In genomic region chr2:70089220-70089945, GRCh38 we compare ENCODE assay signal across 8 cellular contexts. TPM values are rescaled to one million over a fixed set of nuclear protein-coding genes. Genes with fewer than 3 reads are reported as not detected.
A peak's percentile ranks its signal among the peaks of the same experiment; 100 is the strongest.
DNase-seq lines count a peak whose midpoint lies in the region; ATAC-seq and TF ChIP-seq lines count a peak whose summit lies in the region.

No MANE protein-coding gene starts in this region.

- TF ChIP-seq RAD21 in HCT116 (IDR thresholded peaks at IDR 0.05; ENCODE audit: low read depth), result no peak

- peaks cover 59% of the 10 kb centered on the region for H3K4me1 Mint-ChIP-seq in dendritic cell treated with granulocyte-macrophage colony-stimulating factor and Interleukin-4, amounts not matched to agents 40 ng/mL and 50 ng/mL, for 4 days (ENCODE audit: low read depth)

- POLR2A ChIA-PET in HCT116 (lab: Charles Lee), result interaction anchor here (2.2 to 5.1 kb wide), 2 partner anchors 53 to 175 kb away, joined by 7 to 54 read pairs; partner anchors contain the start of gene MXD1

- peak overlapping the region; percentile 97 for H3K9ac ChIP-seq in HCT116 (ENCODE audit: low read length)

- H3K4me1 ChIP-seq in HCT116 (ENCODE audit: control insufficient read depth in 1 of 2, insufficient read depth in 2 of 2, low read length in 2 of 2), result peaks cover 20 to 40% of the 10 kb centered on the region in 2 experiments
- H3K4me1 ChIP-seq in SJSA1 (replicated peaks), result peaks cover 14% of the 10 kb centered on the region

- H3K9me3 Mint-ChIP-seq in dendritic cell treated with granulocyte-macrophage colony-stimulating factor and Interleukin-4, amounts not matched to agents 40 ng/mL and 50 ng/mL, for 4 days, result no peaks in the 10 kb centered on the region

- peaks cover 25% of the 10 kb centered on the region for H3K79me2 ChIP-seq in HCT116 (ENCODE audit: insufficient read depth, low read length)

- peak overlapping the region; percentile 99 for H3K27ac Mint-ChIP-seq in dendritic cell treated with granulocyte-macrophage colony-stimulating factor and Interleukin-4, amounts not matched to agents 40 ng/mL and 50 ng/mL, for 4 days

- peak; percentile 42 for TF ChIP-seq POLR2A in HCT116 (IDR thresholded peaks at IDR 0.05; ENCODE audit: borderline replicate concordance, extremely low read depth, insufficient read depth, insufficient read length)

- no TSS peak for BruUV-seq in HCT116 (replicated peaks; lab: Mats Ljungman, UMichigan)

- no peaks in the 10 kb centered on the region for H4K20me1 ChIP-seq in HCT116 (ENCODE audit: insufficient read depth)

- H3K4me3 ChIP-seq in AG10803 (ENCODE audit: low read length) (peak overlapping the region; percentile 96), HCT116 (replicated peaks in 1 of 2; ENCODE audit: low read depth in 1 of 2, low read length in 2 of 2) (peak overlapping the region; percentile 88 to 89), SJSA1 (peak overlapping the region; percentile 83)

- RAD21 ChIA-PET in HCT116 (lab: Charles Lee; ENCODE audit: low non-redundant PET in 1 of 2, low total read pairs in 2 of 2, uncharacterized antibody in 2 of 2, unreplicated experiment in 2 of 2), result no interaction called here

- ATAC-seq in HCT116 (no peak), HG03108 (IDR thresholded peaks at IDR 0.05; ENCODE audit: unreplicated experiment) (no peak), GM21737 (IDR thresholded peaks at IDR 0.05; ENCODE audit: unreplicated experiment) (no peak)

- H3K27me3 Mint-ChIP-seq in dendritic cell treated with granulocyte-macrophage colony-stimulating factor and Interleukin-4, amounts not matched to agents 40 ng/mL and 50 ng/mL, for 4 days, result no peaks in the 10 kb centered on the region

- peak overlapping the region; percentile 91 for H3K4me2 ChIP-seq in HCT116 (ENCODE audit: low read length)

- H3K9me3 ChIP-seq in HCT116 (ENCODE audit: control insufficient read depth in 1 of 2, insufficient read depth in 1 of 2, low read depth in 1 of 2, low read length in 2 of 2), result no peaks in the 10 kb centered on the region
- H3K9me3 ChIP-seq in SJSA1 (replicated peaks), result 0 out of 2 replicates have a peak, but pooled peaks cover 4% of the 10 kb centered on the region

- H3K4me3 Mint-ChIP-seq in dendritic cell treated with granulocyte-macrophage colony-stimulating factor and Interleukin-4, amounts not matched to agents 40 ng/mL and 50 ng/mL, for 4 days, result peak overlapping the region; percentile 95

- H3K9me2 ChIP-seq in HCT116 (ENCODE audit: insufficient read depth), result no peaks in the 10 kb centered on the region

- peaks cover 44% of the 10 kb centered on the region for H3K36me3 Mint-ChIP-seq in dendritic cell treated with granulocyte-macrophage colony-stimulating factor and Interleukin-4, amounts not matched to agents 40 ng/mL and 50 ng/mL, for 4 days (ENCODE audit: low read depth)

- peaks cover 0 to 8% of the 10 kb centered on the region in 2 experiments; a peak in 1 of 4 replicates for H3K36me3 ChIP-seq in HCT116 (ENCODE audit: control insufficient read depth in 1 of 2, insufficient read depth in 2 of 2, low read length in 2 of 2)
- H3K36me3 ChIP-seq in SJSA1, result peaks cover 43% of the 10 kb centered on the region

- intact Hi-C loops in HCT116 (cut with micrococcal nuclease), result loop anchor here (5.0 kb wide), 3 partner anchors 103 to 203 kb away; partner anchors contain the start of genes C2orf42, SNRPG and TIA1
- intact Hi-C loops in dendritic cell treated with granulocyte-macrophage colony-stimulating factor and Interleukin-4, amounts not matched to agents 40 ng/mL and 50 ng/mL, for 4 days (cut with micrococcal nuclease), result no loop called here

- H3K27me3 ChIP-seq in HCT116 (ENCODE audit: insufficient read depth, low read length) (no peaks in the 10 kb centered on the region), SJSA1 (replicated peaks) (no peaks in the 10 kb centered on the region)

- CTCF ChIA-PET in HCT116 (lab: Charles Lee), result interaction anchor here (1.2 kb wide), 1 partner anchor 15 kb away, joined by 3 read pairs; no protein-coding TSS in a partner anchor

- no peak for TF ChIP-seq CTCF in AG10803 (conservative IDR thresholded peaks at IDR 0.05; ENCODE audit: low read length)
- TF ChIP-seq CTCF in HCT116 (IDR thresholded peaks at IDR 0.05 in 2 of 3, conservative IDR thresholded peaks at IDR 0.05 in 1 of 3; ENCODE audit: borderline replicate concordance in 1 of 3, insufficient read depth in 1 of 3, low read depth in 2 of 3, low read length in 2 of 3), result no peak

- DNase-seq in AG10803 (ENCODE audit: low read depth) (no peak), HCT116 (ENCODE audit: low read depth, low spot score) (no peak), SJSA1 (ENCODE audit: low read depth in 1 of 2, low spot score in 2 of 2) (peak in 1 of 2 experiments; percentile 25), myocyte (ENCODE audit: low read depth) (peak; percentile 79), ureter (ENCODE audit: low spot score) (peak; percentile 56)

- H3K27ac ChIP-seq in HCT116 (ENCODE audit: low read depth, low read length) (peak overlapping the region; percentile 100), SJSA1 (peak overlapping the region; percentile 100)

- H2AFZ ChIP-seq in HCT116 (ENCODE audit: low read depth, low read length, poor library complexity, severe bottlenecking), result no peak overlapping the region

TF ChIP-seq in HCT116, 20 proteins besides CTCF, POLR2A, EP300 and RAD21:
- TF ChIP-seq, protein P1, sequence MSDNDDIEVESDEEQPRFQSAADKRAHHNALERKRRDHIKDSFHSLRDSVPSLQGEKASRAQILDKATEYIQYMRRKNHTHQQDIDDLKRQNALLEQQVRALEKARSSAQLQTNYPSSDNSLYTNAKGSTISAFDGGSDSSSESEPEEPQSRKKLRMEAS (IDR thresholded peaks at IDR 0.05), result no peak
- TF ChIP-seq JUND (IDR thresholded peaks at IDR 0.05) (no peak), CEBPB (IDR thresholded peaks at IDR 0.05; ENCODE audit: low read depth) (no peak)
TF ChIP-seq in HCT116: peak in this region for 0.

RNA-seq across cellular contexts. Expression of gene PCBP1, which starts 2.1 kb away (rescaled TPM):
- 256 TPM for total RNA-seq in HCT116 (2021; ENCODE audit: unreplicated experiment)
- 225 and 232 TPM in 2 replicates for polyA plus RNA-seq in HCT116 (2012)
- total RNA-seq in SJSA1 (2014; rRNA removed; shearing (Covaris generic)), result 17.7 and 25.2 TPM in 2 replicates
- total RNA-seq in myocyte, result 58.6 and 60.0 TPM in 2 replicates
- polyA plus RNA-seq in myocyte (2012), result 277 TPM
- total RNA-seq in ureter, result 284 TPM

Comparison
In these comparisons a context has a peak if more than half of its experiments do, and no peak if none do; other contexts are left out.
1. DNase-seq: peak in myocyte (single experiment) and ureter (single experiment); none in AG10803 (single experiment) and HCT116 (single experiment).
2. Peak in every context shown above with its lines, with median percentiles within 50 percentile points of each other: H3K4me3 ChIP-seq.